6 cellular contexts compared by ENCODE assay signal in the genomic region with DNA sequence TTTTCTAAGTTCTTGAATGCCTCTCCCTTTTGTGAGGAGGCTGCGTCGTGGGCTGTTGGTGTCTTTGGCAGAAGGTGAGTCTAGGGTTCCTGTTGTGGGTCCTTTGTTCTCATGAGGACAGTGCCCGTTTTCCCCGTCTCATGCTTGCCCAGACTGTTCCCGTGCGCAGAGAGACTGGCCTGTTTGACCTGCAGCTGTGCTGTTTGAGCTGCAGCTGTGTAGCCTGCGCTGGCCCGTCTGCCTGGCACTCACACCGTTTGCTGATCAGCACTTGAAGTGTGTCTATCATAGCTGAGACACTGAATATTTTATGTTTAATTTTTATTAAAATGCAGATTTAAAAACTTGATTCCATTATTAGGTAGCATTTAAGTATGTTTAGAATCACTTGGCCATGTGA. TPM values are rescaled to one million over a fixed set of nuclear protein-coding genes. Genes with fewer than 3 reads are reported as not detected.
"Had no signal": no experiment of that assay in that cellular context is flagged by ENCODE, and none has a peak within 500 bp of the region (broad histone marks: within the 10 kb centered on the region; RNA-seq: fewer than 3 reads in every experiment).

No MANE protein-coding gene starts in this region.

- DNase-seq: H9, HCEC 1CT, IMR-90 had no signal

- H3K4me3 ChIP-seq: GM23338 had no signal

- H3K4me1 Mint-ChIP-seq: GM23338, H9 had no signal

- H3K27ac Mint-ChIP-seq: GM23338, H9 had no signal

- H3K4me3 Mint-ChIP-seq: GM23338, H9 had no signal

- ATAC-seq: GM23338 had no signal

RNA-seq across cellular contexts. Expression of gene GOLGA6L2, which starts 9.9 kb away (rescaled TPM):
- total RNA-seq: GM23338, H1, H9, HT-29, IMR-90 had no signal
